Comparison of ENCODE assay signal across 12 cellular contexts in the genomic region with DNA sequence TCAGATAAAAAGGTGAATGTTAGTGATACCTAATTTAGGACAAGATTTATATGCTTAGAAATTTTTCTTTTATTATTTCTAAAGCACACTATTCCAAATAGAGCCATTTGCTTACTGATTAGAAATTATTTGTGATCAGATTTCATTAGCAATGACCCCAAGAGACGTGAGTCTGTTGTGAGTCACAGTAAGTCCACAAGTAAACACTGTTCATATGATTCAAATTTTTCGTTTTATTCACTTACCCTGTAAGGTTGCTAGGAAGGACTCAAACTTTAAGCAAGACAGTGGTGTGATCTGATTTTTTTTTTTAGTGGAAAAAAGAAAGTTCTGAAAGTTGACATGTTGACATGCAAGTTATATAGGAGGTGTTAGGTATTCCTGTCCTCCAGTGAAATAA. TPM values are rescaled to one million over a fixed set of nuclear protein-coding genes. Genes with fewer than 3 reads are reported as not detected.
DNase-seq lines count a peak whose midpoint lies in the region; ATAC-seq and TF ChIP-seq lines count a peak whose summit lies in the region.
"Had no signal": no experiment of that assay in that cellular context is flagged by ENCODE, and none has a peak within 500 bp of the region (broad histone marks: within the 10 kb centered on the region; RNA-seq: fewer than 3 reads in every experiment).

No MANE protein-coding gene starts in this region.

- peak in 1 of 2 donors; percentile 44 for ATAC-seq in gastrocnemius medialis
- no peak for ATAC-seq in GM19395 (IDR thresholded peaks at IDR 0.05; ENCODE audit: unreplicated experiment)

- H3K9me3 ChIP-seq in SK-N-MC (ENCODE audit: low read depth, low read length) (no peaks in the 10 kb centered on the region), gastrocnemius medialis (no peaks in the 10 kb centered on the region)

- no peaks in the 10 kb centered on the region for H3K4me1 ChIP-seq in gastrocnemius medialis

- H3K27ac ChIP-seq in SK-N-MC (no peak overlapping the region), gastrocnemius medialis (peak overlapping the region; percentile 38 to 77 (median 66))

- H3K27me3 ChIP-seq in gastrocnemius medialis: no peaks in the 10 kb centered on the region

- in situ Hi-C loops in gastrocnemius medialis (cut with MboI; ENCODE audit: low sequenced_read_pairs in 4 of 4): no loop called here

- no peaks in the 10 kb centered on the region for H3K36me3 ChIP-seq in SK-N-MC (ENCODE audit: insufficient read depth, low read length)
- H3K36me3 ChIP-seq in gastrocnemius medialis: no peaks in the 10 kb centered on the region

- H3K4me3 ChIP-seq in SK-N-MC (peak overlapping the region; percentile 77; the same call in 1 of the 2 replicates), fibroblast of villous mesenchyme (ENCODE audit: low read depth, low read length) (peak overlapping the region; percentile 48), gastrocnemius medialis (peak overlapping the region in 3 of 4 donors; percentile 42 to 45 (median 43))

- peak overlapping the region; percentile 83 for H3K9ac ChIP-seq in SK-N-MC (ENCODE audit: insufficient read length)

- no peak for TF ChIP-seq CTCF in fibroblast of villous mesenchyme (IDR thresholded peaks at IDR 0.05; ENCODE audit: insufficient read depth, low read depth, low read length)
- no peak for TF ChIP-seq CTCF in gastrocnemius medialis (IDR thresholded peaks at IDR 0.05 in 4 of 5, conservative IDR thresholded peaks at IDR 0.05 in 1 of 5)

- peak; percentile 39 for DNase-seq in GM03348 (ENCODE audit: low spot score)
- no peak for DNase-seq in SK-N-MC (ENCODE audit: low read depth, low spot score)
- peak; percentile 38 for DNase-seq in fibroblast of villous mesenchyme (ENCODE audit: low read depth)
- DNase-seq in gastrocnemius medialis: no peak
- DNase-seq in MV-4-11 (lab: John Stamatoyannopoulos, UW): no peak
- DNase-seq in NCI-H2196 (lab: John Stamatoyannopoulos, UW; ENCODE audit: unreplicated experiment): no peak
- no peak for DNase-seq in activated gamma-delta T cell treated with Interleukin-2 at 50 U/mL for 16 hours
- DNase-seq: activated CD4-positive, alpha-beta T cell treated with anti-CD3 and anti-CD28 coated beads for 4 hours; glutamatergic neuron; naive B cell; stimulated activated CD4-positive, alpha-beta T cell treated with anti-CD3 and anti-CD28 coated beads, Interleukin-4, amount 100 ng/mL, for 24 hours had no signal

- no peak for TF ChIP-seq POLR2A in gastrocnemius medialis (IDR thresholded peaks at IDR 0.05)

- intact Hi-C loops in gastrocnemius medialis (cut with DNase I; ENCODE audit: low total_unique reads): no loop called here

RNA-seq across cellular contexts. Expression of a gene that starts 1.2 kb away (rescaled TPM):
- 8.7 and 11.7 TPM in 2 replicates for total RNA-seq in fibroblast of villous mesenchyme
- total RNA-seq in gastrocnemius medialis: 1 to 10 TPM; 3.6 to 4.5 (median 3.8) TPM

RNA-seq across cellular contexts. Expression of a gene that starts 7.3 kb away (rescaled TPM):
- 247 and 971 TPM in 2 replicates for total RNA-seq in fibroblast of villous mesenchyme
- 100 to 1,000 TPM in 2 of 4 donors, 10 to 100 TPM in 2; 42.4 to 155 (median 92.9) TPM for total RNA-seq in gastrocnemius medialis

RNA-seq across cellular contexts. Expression of a gene that starts 44.2 kb away (rescaled TPM):
- total RNA-seq in fibroblast of villous mesenchyme: 106 and 132 TPM in 2 replicates
- 10 to 100 TPM; 26.8 to 51.9 (median 36.9) TPM for total RNA-seq in gastrocnemius medialis

Comparison
In these comparisons a context has a peak if more than half of its experiments do, and no peak if none do; other contexts are left out.
1. DNase-seq: peak in GM03348 (single experiment) and fibroblast of villous mesenchyme (single experiment); none in SK-N-MC (single experiment), gastrocnemius medialis (0 of 2), MV-4-11 (single experiment), NCI-H2196 (single experiment) and activated gamma-delta T cell treated with Interleukin-2 at 50 U/mL for 16 hours (single experiment).
2. Peak in every context shown above with its lines, with median percentiles within 50 percentile points of each other: H3K4me3 ChIP-seq.